In genomic region chrX:72120798-72121197, GRCh38 we compare ENCODE assay signal across 11 cellular contexts. TPM values are rescaled to one million over a fixed set of nuclear protein-coding genes. Genes with fewer than 3 reads are reported as not detected.
DNase-seq lines count a peak whose midpoint lies in the region; ATAC-seq lines count a peak whose summit lies in the region.
"Had no signal": no experiment of that assay in that cellular context is flagged by ENCODE, and none has a peak within 500 bp of the region (broad histone marks: within the 10 kb centered on the region; RNA-seq: fewer than 3 reads in every experiment).

No MANE protein-coding gene starts in this region.

- H3K27me3 ChIP-seq in BLaER1 (peaks cover 20% of the 10 kb centered on the region), MG63 (no peaks in the 10 kb centered on the region), muscle layer of duodenum (ENCODE audit: low read depth, low read length) (no peaks in the 10 kb centered on the region)

- H3K4me3 Mint-ChIP-seq in dendritic cell treated with granulocyte-macrophage colony-stimulating factor and Interleukin-4, amounts not matched to agents 40 ng/mL and 50 ng/mL, for 4 days: no peak overlapping the region

- H3K4me3 ChIP-seq in BLaER1: no peak overlapping the region
- H3K4me3 ChIP-seq in MG63: no peak overlapping the region
- no peak overlapping the region for H3K4me3 ChIP-seq in muscle layer of duodenum (ENCODE audit: low read depth in 1 of 2, low read length in 2 of 2)
- H3K4me3 ChIP-seq: K562, pancreas had no signal

- no peak for ATAC-seq in HG03025 (IDR thresholded peaks at IDR 0.05; ENCODE audit: low FRiP score, unreplicated experiment)
- ATAC-seq in GM19351 (IDR thresholded peaks at IDR 0.05; ENCODE audit: unreplicated experiment): no peak
- ATAC-seq: K562 had no signal

- H3K27ac Mint-ChIP-seq in dendritic cell treated with granulocyte-macrophage colony-stimulating factor and Interleukin-4, amounts not matched to agents 40 ng/mL and 50 ng/mL, for 4 days: peak overlapping the region; percentile 91

- H3K4me1 ChIP-seq in BLaER1 (peaks cover 50% of the 10 kb centered on the region), muscle layer of duodenum (ENCODE audit: control insufficient read depth in 1 of 2, insufficient read depth in 2 of 2, low read length in 2 of 2) (peaks cover under 1 to 41% of the 10 kb centered on the region in 2 donors)
- H3K4me1 ChIP-seq: pancreas had no signal

- no peaks in the 10 kb centered on the region for H3K27me3 Mint-ChIP-seq in dendritic cell treated with granulocyte-macrophage colony-stimulating factor and Interleukin-4, amounts not matched to agents 40 ng/mL and 50 ng/mL, for 4 days

- intact Hi-C loops in dendritic cell treated with granulocyte-macrophage colony-stimulating factor and Interleukin-4, amounts not matched to agents 40 ng/mL and 50 ng/mL, for 4 days (cut with micrococcal nuclease): loop anchor here (10.0 kb wide), 1 partner anchor 56 kb away; no protein-coding TSS in a partner anchor

- H3K9me3 Mint-ChIP-seq in dendritic cell treated with granulocyte-macrophage colony-stimulating factor and Interleukin-4, amounts not matched to agents 40 ng/mL and 50 ng/mL, for 4 days: no peaks in the 10 kb centered on the region

- peaks cover 51% of the 10 kb centered on the region for H3K4me1 Mint-ChIP-seq in dendritic cell treated with granulocyte-macrophage colony-stimulating factor and Interleukin-4, amounts not matched to agents 40 ng/mL and 50 ng/mL, for 4 days (ENCODE audit: low read depth)

- H3K9me3 ChIP-seq in BLaER1 (no peaks in the 10 kb centered on the region), MG63 (no peaks in the 10 kb centered on the region), muscle layer of duodenum (ENCODE audit: control insufficient read depth in 1 of 2, low read length in 2 of 2) (no peaks in the 10 kb centered on the region)
- H3K9me3 ChIP-seq: pancreas had no signal

- H3K4me2 ChIP-seq in BLaER1: peak overlapping the region; percentile 21

- H3K36me3 ChIP-seq in BLaER1 (no peaks in the 10 kb centered on the region), MG63 (no peaks in the 10 kb centered on the region), muscle layer of duodenum (ENCODE audit: control insufficient read depth in 1 of 2, insufficient read depth in 2 of 2, low read length in 2 of 2) (no peaks in the 10 kb centered on the region)
- H3K36me3 ChIP-seq: pancreas had no signal

- H3K9ac ChIP-seq in BLaER1: no peak overlapping the region

- H3K36me3 Mint-ChIP-seq in dendritic cell treated with granulocyte-macrophage colony-stimulating factor and Interleukin-4, amounts not matched to agents 40 ng/mL and 50 ng/mL, for 4 days (ENCODE audit: low read depth): no peaks in the 10 kb centered on the region

- in situ Hi-C loops in KBM-7 (cut with MboI; ENCODE audit: low pct_unique_long_range_greater_than_20kb, low sequenced_read_pairs): no loop called here

- H4K20me1 ChIP-seq in BLaER1: peaks cover 5% of the 10 kb centered on the region; the same call in 1 of the 2 replicates

- peak; percentile 34 for DNase-seq in MG63
- DNase-seq in KBM-7: no peak
- DNase-seq in COLO668 (lab: John Stamatoyannopoulos, UW; ENCODE audit: unreplicated experiment): no peak
- DNase-seq: NCI-H774 had no signal

- no peak overlapping the region for H3K27ac ChIP-seq in BLaER1
- H3K27ac ChIP-seq in muscle layer of duodenum (ENCODE audit: low read length): peak overlapping the region; percentile 75
- H3K27ac ChIP-seq: pancreas had no signal

RNA-seq across cellular contexts. Expression of gene RTL5, which starts 10.9 kb away (rescaled TPM):
- 0.03 TPM in 1 of 2 replicates, not detected in the other for total RNA-seq in MG63 (2014; rRNA removed; shearing (Covaris generic); ENCODE audit: low replicate concordance)
- total RNA-seq: K562 had no signal
